In the genomic region with DNA sequence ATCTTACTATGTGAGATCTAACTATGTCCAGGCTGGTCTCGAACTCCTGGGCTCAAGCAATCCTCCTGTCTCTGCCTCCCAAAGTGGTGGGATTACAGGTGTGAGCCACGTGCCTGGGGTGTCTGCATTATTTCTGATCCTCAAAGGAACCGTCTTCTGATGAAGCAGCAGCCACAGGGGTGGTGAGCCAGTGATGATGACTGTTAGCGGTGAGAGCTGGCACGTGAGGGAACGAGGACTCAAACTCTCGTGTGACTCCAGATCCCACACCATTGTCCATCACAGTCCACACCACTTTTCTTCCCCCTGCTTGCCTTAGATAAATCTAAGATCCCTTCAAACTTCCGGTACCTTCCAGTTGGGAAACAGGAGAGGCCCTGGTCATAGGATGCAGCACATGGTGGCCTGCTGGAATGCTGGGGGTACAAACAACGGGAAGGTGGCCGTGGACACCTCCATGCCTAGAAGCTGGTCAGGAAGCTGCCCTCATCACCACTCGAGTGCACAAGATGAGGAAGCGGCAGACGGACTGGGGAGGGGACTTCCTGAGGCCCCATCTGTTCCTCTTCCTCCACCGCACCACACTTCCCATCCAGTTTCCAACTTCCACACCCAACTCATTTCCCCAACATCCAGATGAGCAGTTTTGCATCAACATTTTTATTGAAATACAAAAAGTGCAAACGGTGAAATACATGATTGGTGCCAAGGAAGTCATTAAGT, we compare ENCODE assay signal across 11 cellular contexts. TPM values are rescaled to one million over a fixed set of nuclear protein-coding genes. Genes with fewer than 3 reads are reported as not detected.
DNase-seq lines count a peak whose midpoint lies in the region; ATAC-seq, FAIRE-seq and TF ChIP-seq lines count a peak whose summit lies in the region.
"Had no signal": no experiment of that assay in that cellular context is flagged by ENCODE, and none has a peak within 500 bp of the region (broad histone marks: within the 10 kb centered on the region; RNA-seq: fewer than 3 reads in every experiment).

No MANE protein-coding gene starts in this region.

- no peak for FAIRE-seq in D721Med (lab: Jason Lieb, UNC)

- ATAC-seq in activated CD8-positive, alpha-beta memory T cell treated with anti-CD3 and anti-CD28 coated beads, Interleukin-2, amount 10 ng/mL, durations not matched to agents 7 days and 5 days = no peak
- no peak for ATAC-seq in activated CD8-positive, alpha-beta T cell treated with anti-CD3 and anti-CD28 coated beads, Interleukin-2, amount 10 ng/mL, durations not matched to agents 7 days and 5 days

- POLR2A ChIA-PET in activated CD8-positive, alpha-beta T cell treated with anti-CD3 and anti-CD28 coated beads, Interleukin-2, amount 10 ng/mL, durations not matched to agents 7 days and 5 days (lab: Charles Lee) = no interaction called here

- no peak for DNase-seq in activated CD8-positive, alpha-beta memory T cell treated with anti-CD3 and anti-CD28 coated beads, Interleukin-2, amount 10 ng/mL, durations not matched to agents 7 days and 5 days
- no peak for DNase-seq in activated CD8-positive, alpha-beta memory T cell treated with anti-CD3 and anti-CD28 coated beads, Interleukin-2, amount 50 U/mL, for 4 hours
- no peak for DNase-seq in activated CD8-positive, alpha-beta T cell treated with anti-CD3 and anti-CD28 coated beads, Interleukin-2, amount 10 ng/mL, durations not matched to agents 7 days and 5 days
- DNase-seq in HUDEP-2 (lab: John Stamatoyannopoulos, UW; ENCODE audit: unreplicated experiment in 76 of 76) = no peak
- DNase-seq in activated CD4-positive, CD25-positive, alpha-beta regulatory T cell (lab: John Stamatoyannopoulos, UW) = no peak
- no peak for DNase-seq in D721Med (ENCODE audit: insufficient read length, low spot score)
- DNase-seq: stimulated activated CD8-positive, alpha-beta memory T cell treated with anti-CD3 and anti-CD28 coated beads, Interleukin-4, amount 100 ng/mL, for 48 hours had no signal

- no peaks in the 10 kb centered on the region for H3K27me3 Mint-ChIP-seq in activated CD8-positive, alpha-beta memory T cell treated with anti-CD3 and anti-CD28 coated beads, Interleukin-2, amount 10 ng/mL, durations not matched to agents 7 days and 5 days
- no peaks in the 10 kb centered on the region for H3K27me3 Mint-ChIP-seq in activated CD8-positive, alpha-beta T cell treated with anti-CD3 and anti-CD28 coated beads, Interleukin-2, amount 10 ng/mL, durations not matched to agents 7 days and 5 days (ENCODE audit: low read depth)

- no peaks in the 10 kb centered on the region for H3K27me3 ChIP-seq in layer of hippocampus (ENCODE audit: control insufficient read depth, insufficient read depth, low read length)

- peak overlapping the region; percentile 83 for H3K27ac ChIP-seq in layer of hippocampus (ENCODE audit: low read depth, low read length)
- H3K27ac ChIP-seq in temporal lobe (ENCODE audit: low read depth, low read length) = peak overlapping the region; percentile 90

- peak overlapping the region; percentile 66 for H3K27ac Mint-ChIP-seq in activated CD8-positive, alpha-beta memory T cell treated with anti-CD3 and anti-CD28 coated beads, Interleukin-2, amount 10 ng/mL, durations not matched to agents 7 days and 5 days
- peak overlapping the region; percentile 24 for H3K27ac Mint-ChIP-seq in activated CD8-positive, alpha-beta T cell treated with anti-CD3 and anti-CD28 coated beads, Interleukin-2, amount 10 ng/mL, durations not matched to agents 7 days and 5 days
- H3K27ac Mint-ChIP-seq: activated T-helper 1 cell treated with anti-CD3 and anti-CD28 coated beads, Interleukin-12 subunit alpha, Interleukin-12 subunit beta, Interleukin-2, Interleukin-4 antibody, amounts not matched to agents 30 ng/mL and 10 ng/mL and 1 ng/mL, durations not matched to agents 14 hours and 24 hours and 36 hours had no signal

- TF ChIP-seq CTCF in D721Med (IDR thresholded peaks at IDR 0.05; ENCODE audit: insufficient read depth, missing control alignments) = no peak

- no peak overlapping the region for H3K4me3 Mint-ChIP-seq in activated CD8-positive, alpha-beta memory T cell treated with anti-CD3 and anti-CD28 coated beads, Interleukin-2, amount 10 ng/mL, durations not matched to agents 7 days and 5 days
- no peak overlapping the region for H3K4me3 Mint-ChIP-seq in activated CD8-positive, alpha-beta T cell treated with anti-CD3 and anti-CD28 coated beads, Interleukin-2, amount 10 ng/mL, durations not matched to agents 7 days and 5 days
- H3K4me3 Mint-ChIP-seq: activated T-helper 1 cell treated with anti-CD3 and anti-CD28 coated beads, Interleukin-12 subunit alpha, Interleukin-12 subunit beta, Interleukin-2, Interleukin-4 antibody, amounts not matched to agents 30 ng/mL and 10 ng/mL and 1 ng/mL, durations not matched to agents 14 hours and 24 hours and 36 hours had no signal

- CTCF ChIA-PET in activated CD8-positive, alpha-beta memory T cell treated with anti-CD3 and anti-CD28 coated beads, Interleukin-2, amount 10 ng/mL, durations not matched to agents 7 days and 5 days (lab: Charles Lee) = no interaction called here
- CTCF ChIA-PET in activated CD8-positive, alpha-beta T cell treated with anti-CD3 and anti-CD28 coated beads, Interleukin-2, amount 10 ng/mL, durations not matched to agents 7 days and 5 days (lab: Charles Lee) = no interaction called here

- H3K4me1 Mint-ChIP-seq in activated CD8-positive, alpha-beta memory T cell treated with anti-CD3 and anti-CD28 coated beads, Interleukin-2, amount 10 ng/mL, durations not matched to agents 7 days and 5 days = peaks cover 38% of the 10 kb centered on the region
- H3K4me1 Mint-ChIP-seq in activated CD8-positive, alpha-beta T cell treated with anti-CD3 and anti-CD28 coated beads, Interleukin-2, amount 10 ng/mL, durations not matched to agents 7 days and 5 days (ENCODE audit: low read depth) = peaks cover 51% of the 10 kb centered on the region

- peaks cover 18% of the 10 kb centered on the region for H3K36me3 Mint-ChIP-seq in activated CD8-positive, alpha-beta memory T cell treated with anti-CD3 and anti-CD28 coated beads, Interleukin-2, amount 10 ng/mL, durations not matched to agents 7 days and 5 days
- peaks cover 53% of the 10 kb centered on the region for H3K36me3 Mint-ChIP-seq in activated CD8-positive, alpha-beta T cell treated with anti-CD3 and anti-CD28 coated beads, Interleukin-2, amount 10 ng/mL, durations not matched to agents 7 days and 5 days (ENCODE audit: low read depth)

- no peaks in the 10 kb centered on the region for H3K9me3 Mint-ChIP-seq in activated CD8-positive, alpha-beta memory T cell treated with anti-CD3 and anti-CD28 coated beads, Interleukin-2, amount 10 ng/mL, durations not matched to agents 7 days and 5 days (ENCODE audit: low read depth)
- H3K9me3 Mint-ChIP-seq in activated CD8-positive, alpha-beta T cell treated with anti-CD3 and anti-CD28 coated beads, Interleukin-2, amount 10 ng/mL, durations not matched to agents 7 days and 5 days (ENCODE audit: insufficient read depth) = no peaks in the 10 kb centered on the region
- H3K9me3 Mint-ChIP-seq: activated T-helper 1 cell treated with anti-CD3 and anti-CD28 coated beads, Interleukin-12 subunit alpha, Interleukin-12 subunit beta, Interleukin-2, Interleukin-4 antibody, amounts not matched to agents 30 ng/mL and 10 ng/mL and 1 ng/mL, durations not matched to agents 14 hours and 24 hours and 36 hours had no signal

RNA-seq across cellular contexts. Expression of a gene that starts 23.8 kb away (rescaled TPM):
- total RNA-seq in activated CD8-positive, alpha-beta memory T cell treated with anti-CD3 and anti-CD28 coated beads, Interleukin-2, amount 10 ng/mL, durations not matched to agents 7 days and 5 days = 10 to 100 TPM; 61.9 to 68.5 TPM
- total RNA-seq in activated CD8-positive, alpha-beta T cell treated with anti-CD3 and anti-CD28 coated beads, Interleukin-2, amount 10 ng/mL, durations not matched to agents 7 days and 5 days = 10 to 100 TPM; 69.1 to 71.3 TPM
- total RNA-seq in temporal lobe = 17.9 TPM

RNA-seq across cellular contexts. Expression of a gene that starts 24.2 kb away (rescaled TPM):
- total RNA-seq in activated CD8-positive, alpha-beta memory T cell treated with anti-CD3 and anti-CD28 coated beads, Interleukin-2, amount 10 ng/mL, durations not matched to agents 7 days and 5 days = 10 to 100 TPM; 12.6 to 15.0 TPM
- total RNA-seq in activated CD8-positive, alpha-beta T cell treated with anti-CD3 and anti-CD28 coated beads, Interleukin-2, amount 10 ng/mL, durations not matched to agents 7 days and 5 days = 10 to 100 TPM; 15.8 to 16.1 TPM
- 4.2 TPM for total RNA-seq in temporal lobe

RNA-seq across cellular contexts. Expression of a gene that starts 42.4 kb away (rescaled TPM):
- total RNA-seq in activated CD8-positive, alpha-beta memory T cell treated with anti-CD3 and anti-CD28 coated beads, Interleukin-2, amount 10 ng/mL, durations not matched to agents 7 days and 5 days = not detected
- total RNA-seq in activated CD8-positive, alpha-beta T cell treated with anti-CD3 and anti-CD28 coated beads, Interleukin-2, amount 10 ng/mL, durations not matched to agents 7 days and 5 days = under 1 TPM in 1 of 2 experiments, not detected in 1; 0.16 TPM
- not detected for total RNA-seq in temporal lobe
- total RNA-seq: activated T-helper 1 cell treated with anti-CD3 and anti-CD28 coated beads, Interleukin-12 subunit alpha, Interleukin-12 subunit beta, Interleukin-2, Interleukin-4 antibody, amounts not matched to agents 30 ng/mL and 10 ng/mL and 1 ng/mL, durations not matched to agents 14 hours and 24 hours and 36 hours; osteoblast had no signal

RNA-seq across cellular contexts. Expression of a gene that starts 59.2 kb away (rescaled TPM):
- total RNA-seq in activated CD8-positive, alpha-beta memory T cell treated with anti-CD3 and anti-CD28 coated beads, Interleukin-2, amount 10 ng/mL, durations not matched to agents 7 days and 5 days = 10 to 100 TPM; 64.0 to 72.9 TPM
- total RNA-seq in activated CD8-positive, alpha-beta T cell treated with anti-CD3 and anti-CD28 coated beads, Interleukin-2, amount 10 ng/mL, durations not matched to agents 7 days and 5 days = 10 to 100 TPM; 57.8 to 58.4 TPM
- 47.7 TPM for total RNA-seq in temporal lobe

RNA-seq across cellular contexts. Expression of a gene that starts 59.6 kb away (rescaled TPM):
- total RNA-seq in activated CD8-positive, alpha-beta memory T cell treated with anti-CD3 and anti-CD28 coated beads, Interleukin-2, amount 10 ng/mL, durations not matched to agents 7 days and 5 days = 1 to 10 TPM; 5.9 to 6.6 TPM
- 1 to 10 TPM; 5.0 to 6.7 TPM for total RNA-seq in activated CD8-positive, alpha-beta T cell treated with anti-CD3 and anti-CD28 coated beads, Interleukin-2, amount 10 ng/mL, durations not matched to agents 7 days and 5 days
- 3.4 TPM for total RNA-seq in temporal lobe
